ENCODE assay signal across 8 cellular contexts in the genomic region with DNA sequence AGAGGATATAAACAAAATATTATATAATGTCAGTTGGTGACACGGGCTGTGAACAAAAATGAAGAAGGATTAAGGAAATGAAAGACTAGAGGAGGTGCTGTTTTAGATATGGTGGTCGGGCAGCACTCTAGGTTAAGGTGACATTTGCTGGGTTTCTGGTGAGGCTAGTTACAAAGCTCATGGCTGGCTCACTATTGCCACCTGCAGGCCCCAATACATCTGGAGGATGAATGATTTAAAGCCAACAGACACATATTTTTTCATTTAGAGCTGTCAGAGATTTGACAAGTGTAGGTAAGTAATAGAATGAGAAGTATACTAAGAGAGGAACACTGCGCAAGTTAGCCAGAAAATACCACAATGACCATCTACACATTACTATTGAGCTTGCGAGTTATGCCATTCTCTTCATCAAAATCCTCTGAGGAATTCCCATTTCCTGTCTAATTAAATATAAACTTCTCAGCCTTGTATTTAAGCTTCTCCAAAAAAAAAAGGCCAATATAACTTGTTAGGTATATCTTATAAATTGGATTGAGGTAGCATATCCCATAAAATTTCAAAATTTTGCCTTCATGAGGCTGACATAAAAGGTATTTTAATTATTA. TPM values are rescaled to one million over a fixed set of nuclear protein-coding genes. Genes with fewer than 3 reads are reported as not detected.
A peak's percentile ranks its signal among the peaks of the same experiment; 100 is the strongest.
DNase-seq lines count a peak whose midpoint lies in the region; ATAC-seq, FAIRE-seq and TF ChIP-seq lines count a peak whose summit lies in the region.

No MANE protein-coding gene starts in this region.

- TF ChIP-seq EP300 in Ishikawa (IDR thresholded peaks at IDR 0.05; ENCODE audit: borderline replicate concordance): no peak

- H3K9me3 ChIP-seq in keratinocyte (ENCODE audit: control insufficient read depth, low read depth, low read length): no peaks in the 10 kb centered on the region

- dilution Hi-C loops in keratinocyte (cut with MboI; ENCODE audit: extremely low pct_ligation_motif_present, low sequenced_read_pairs): no loop called here

- H3K4me3 ChIP-seq in brain microvascular endothelial cell (ENCODE audit: low read depth, low read length): no peak overlapping the region
- no peak overlapping the region for H3K4me3 ChIP-seq in keratinocyte (ENCODE audit: control insufficient read depth in 2 of 3, extremely low read depth in 1 of 3, insufficient read depth in 2 of 3, low read depth in 1 of 3, low read length in 3 of 3)

- H3K27ac ChIP-seq in brain microvascular endothelial cell: no peak overlapping the region
- H3K27ac ChIP-seq in keratinocyte (ENCODE audit: control insufficient read depth, insufficient read depth, low read length): no peak overlapping the region

- H3K4me1 ChIP-seq in keratinocyte (ENCODE audit: control insufficient read depth, extremely low read depth, insufficient read depth, low read length): no peaks in the 10 kb centered on the region

- no peaks in the 10 kb centered on the region for H4K20me1 ChIP-seq in keratinocyte (ENCODE audit: control insufficient read depth, extremely low read depth, insufficient read depth, low read length)

- in situ Hi-C loops in brain microvascular endothelial cell (cut with HindIII; ENCODE audit: low pct_ligation_motif_present, low sequenced_read_pairs): no loop called here

- no peak overlapping the region for H3K4me2 ChIP-seq in keratinocyte (ENCODE audit: control insufficient read depth, extremely low read depth, insufficient read depth, low read depth, low read length)

- H3K9ac ChIP-seq in keratinocyte (ENCODE audit: control insufficient read depth, extremely low read depth, insufficient read depth, low read length): no peak overlapping the region

- H3K79me2 ChIP-seq in keratinocyte (ENCODE audit: control insufficient read depth, insufficient read depth, low read length): no peaks in the 10 kb centered on the region

- DNase-seq in NCI-H2081 (lab: John Stamatoyannopoulos, UW) (peak; percentile 37 to 46), NCI-H2081 treated with DMSO at 0.1 percent for 48 hours (lab: John Stamatoyannopoulos, UW) (no peak), T-helper 2 cell (peak in 3 of 5 experiments; percentile 2 to 58 (median 10)), brain microvascular endothelial cell (peak; percentile 69), keratinocyte (ENCODE audit: low read depth, low spot score) (no peak)
- DNase-seq in stimulated activated CD4-positive, alpha-beta T cell treated with anti-CD3 and anti-CD28 coated beads, Interleukin-4, amount 100 ng/mL, for 4 hours: peak; percentile 23 to 33

- H3K27me3 ChIP-seq in brain microvascular endothelial cell (replicated peaks) (no peaks in the 10 kb centered on the region), keratinocyte (ENCODE audit: control insufficient read depth, extremely low read depth, insufficient read depth, low read length) (no peaks in the 10 kb centered on the region)

- peak; percentile 74 for TF ChIP-seq RAD21 in Ishikawa (IDR thresholded peaks at IDR 0.05; ENCODE audit: low read depth)

- H3K36me3 ChIP-seq in brain microvascular endothelial cell (replicated peaks): no peaks in the 10 kb centered on the region
- no peaks in the 10 kb centered on the region for H3K36me3 ChIP-seq in keratinocyte (ENCODE audit: control insufficient read depth in 2 of 2, extremely low read depth in 1 of 2, insufficient read depth in 2 of 2, low read length in 2 of 2)

- peak; percentile 13 for FAIRE-seq in keratinocyte (lab: Jason Lieb, UNC)

- H2AFZ ChIP-seq in keratinocyte (ENCODE audit: control insufficient read depth, low read length): no peak overlapping the region

- H3K9me1 ChIP-seq in keratinocyte (ENCODE audit: control insufficient read depth, extremely low read depth, insufficient read depth, low read length): no peaks in the 10 kb centered on the region

- peak; percentile 52 for ATAC-seq in GM21786 (IDR thresholded peaks at IDR 0.05; ENCODE audit: unreplicated experiment)

- TF ChIP-seq CTCF in brain microvascular endothelial cell (IDR thresholded peaks at IDR 0.05; ENCODE audit: low read depth, low read length, missing control alignments) (peak; percentile 85), keratinocyte (optimal IDR thresholded peaks at IDR 0.05 in 1 of 3, IDR thresholded peaks at IDR 0.05 in 1 of 3, conservative IDR thresholded peaks at IDR 0.05 in 1 of 3; ENCODE audit: extremely low read depth in 1 of 3, insufficient read depth in 2 of 3, low read length in 3 of 3) (peak; percentile 65 to 78 (median 67))

TF ChIP-seq in Ishikawa, 13 proteins besides CTCF, POLR2A, EP300 and RAD21:
- TF ChIP-seq TAF1 (IDR thresholded peaks at IDR 0.05; ENCODE audit: low read depth): no peak
- no peak for TF ChIP-seq CEBPB (IDR thresholded peaks at IDR 0.05)
- TF ChIP-seq EGR1 (IDR thresholded peaks at IDR 0.05): no peak
- TF ChIP-seq, protein P1, sequence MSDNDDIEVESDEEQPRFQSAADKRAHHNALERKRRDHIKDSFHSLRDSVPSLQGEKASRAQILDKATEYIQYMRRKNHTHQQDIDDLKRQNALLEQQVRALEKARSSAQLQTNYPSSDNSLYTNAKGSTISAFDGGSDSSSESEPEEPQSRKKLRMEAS (IDR thresholded peaks at IDR 0.05): no peak
- TF ChIP-seq NFIC (IDR thresholded peaks at IDR 0.05): no peak
- TF ChIP-seq, protein P2, sequence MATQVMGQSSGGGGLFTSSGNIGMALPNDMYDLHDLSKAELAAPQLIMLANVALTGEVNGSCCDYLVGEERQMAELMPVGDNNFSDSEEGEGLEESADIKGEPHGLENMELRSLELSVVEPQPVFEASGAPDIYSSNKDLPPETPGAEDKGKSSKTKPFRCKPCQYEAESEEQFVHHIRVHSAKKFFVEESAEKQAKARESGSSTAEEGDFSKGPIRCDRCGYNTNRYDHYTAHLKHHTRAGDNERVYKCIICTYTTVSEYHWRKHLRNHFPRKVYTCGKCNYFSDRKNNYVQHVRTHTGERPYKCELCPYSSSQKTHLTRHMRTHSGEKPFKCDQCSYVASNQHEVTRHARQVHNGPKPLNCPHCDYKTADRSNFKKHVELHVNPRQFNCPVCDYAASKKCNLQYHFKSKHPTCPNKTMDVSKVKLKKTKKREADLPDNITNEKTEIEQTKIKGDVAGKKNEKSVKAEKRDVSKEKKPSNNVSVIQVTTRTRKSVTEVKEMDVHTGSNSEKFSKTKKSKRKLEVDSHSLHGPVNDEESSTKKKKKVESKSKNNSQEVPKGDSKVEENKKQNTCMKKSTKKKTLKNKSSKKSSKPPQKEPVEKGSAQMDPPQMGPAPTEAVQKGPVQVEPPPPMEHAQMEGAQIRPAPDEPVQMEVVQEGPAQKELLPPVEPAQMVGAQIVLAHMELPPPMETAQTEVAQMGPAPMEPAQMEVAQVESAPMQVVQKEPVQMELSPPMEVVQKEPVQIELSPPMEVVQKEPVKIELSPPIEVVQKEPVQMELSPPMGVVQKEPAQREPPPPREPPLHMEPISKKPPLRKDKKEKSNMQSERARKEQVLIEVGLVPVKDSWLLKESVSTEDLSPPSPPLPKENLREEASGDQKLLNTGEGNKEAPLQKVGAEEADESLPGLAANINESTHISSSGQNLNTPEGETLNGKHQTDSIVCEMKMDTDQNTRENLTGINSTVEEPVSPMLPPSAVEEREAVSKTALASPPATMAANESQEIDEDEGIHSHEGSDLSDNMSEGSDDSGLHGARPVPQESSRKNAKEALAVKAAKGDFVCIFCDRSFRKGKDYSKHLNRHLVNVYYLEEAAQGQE (IDR thresholded peaks at IDR 0.05; ENCODE audit: low read depth): no peak
- TF ChIP-seq YY1 (IDR thresholded peaks at IDR 0.05; ENCODE audit: low read depth): no peak
- TF ChIP-seq TEAD4 (IDR thresholded peaks at IDR 0.05): no peak
- no peak for TF ChIP-seq CREB1 (IDR thresholded peaks at IDR 0.05; ENCODE audit: low read depth)
- no peak for TF ChIP-seq TCF12 (IDR thresholded peaks at IDR 0.05; ENCODE audit: low read depth)
- TF ChIP-seq ZBTB7A (IDR thresholded peaks at IDR 0.05; ENCODE audit: low read depth): no peak
- TF ChIP-seq, protein P3, sequence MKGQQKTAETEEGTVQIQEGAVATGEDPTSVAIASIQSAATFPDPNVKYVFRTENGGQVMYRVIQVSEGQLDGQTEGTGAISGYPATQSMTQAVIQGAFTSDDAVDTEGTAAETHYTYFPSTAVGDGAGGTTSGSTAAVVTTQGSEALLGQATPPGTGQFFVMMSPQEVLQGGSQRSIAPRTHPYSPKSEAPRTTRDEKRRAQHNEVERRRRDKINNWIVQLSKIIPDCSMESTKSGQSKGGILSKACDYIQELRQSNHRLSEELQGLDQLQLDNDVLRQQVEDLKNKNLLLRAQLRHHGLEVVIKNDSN (IDR thresholded peaks at IDR 0.05): no peak

RNA-seq across cellular contexts. Expression of a gene that starts 6.4 kb away (rescaled TPM):
- 0.08 to 0.18 TPM (median 0.17 TPM) in 3 replicates for polyA plus RNA-seq in keratinocyte
- polyA plus RNA-seq in keratinocyte (2011; ENCODE audit: low read depth): 0.65 TPM
- 0.26 and 0.32 TPM in 2 replicates for polyA plus RNA-seq in keratinocyte (2011; cell fraction: cytosol; rRNA removed)
- polyA plus RNA-seq in keratinocyte (2011; cell fraction: nucleus; rRNA removed): 0.19 and 0.43 TPM in 2 replicates
- 0.09 and 0.45 TPM in 2 replicates for polyA plus RNA-seq in keratinocyte (2012; ENCODE audit: low replicate concordance)
- 0.53 TPM in 1 of 3 replicates, not detected in the others for polyA minus RNA-seq in keratinocyte
- polyA minus RNA-seq in keratinocyte (2011; cell fraction: cytosol; rRNA and poly(A)+ RNA removed): not detected
- polyA minus RNA-seq in keratinocyte (2011; cell fraction: nucleus; rRNA and poly(A)+ RNA removed): 0.39 TPM in 1 of 2 replicates, not detected in the other

RNA-seq across cellular contexts. Expression of a gene that starts 28.3 kb away (rescaled TPM):
- not detected in 3 replicates for polyA plus RNA-seq in keratinocyte
- 0.30 TPM for polyA plus RNA-seq in keratinocyte (2011; ENCODE audit: low read depth)
- polyA plus RNA-seq in keratinocyte (2011; cell fraction: cytosol; rRNA removed): not detected in 2 replicates
- not detected in 2 replicates for polyA plus RNA-seq in keratinocyte (2011; cell fraction: nucleus; rRNA removed)
- polyA plus RNA-seq in keratinocyte (2012; ENCODE audit: low replicate concordance): not detected in 2 replicates
- polyA minus RNA-seq in keratinocyte: not detected in 3 replicates
- not detected for polyA minus RNA-seq in keratinocyte (2011; cell fraction: cytosol; rRNA and poly(A)+ RNA removed)
- not detected in 2 replicates for polyA minus RNA-seq in keratinocyte (2011; cell fraction: nucleus; rRNA and poly(A)+ RNA removed)

RNA-seq across cellular contexts. Expression of a gene that starts 56.0 kb away (rescaled TPM):
- not detected in 3 replicates for polyA plus RNA-seq in keratinocyte
- polyA plus RNA-seq in keratinocyte (2011; ENCODE audit: low read depth): not detected
- polyA plus RNA-seq in keratinocyte (2011; cell fraction: cytosol; rRNA removed): not detected in 2 replicates
- polyA plus RNA-seq in keratinocyte (2011; cell fraction: nucleus; rRNA removed): not detected in 2 replicates
- not detected in 2 replicates for polyA plus RNA-seq in keratinocyte (2012; ENCODE audit: low replicate concordance)
- polyA minus RNA-seq in keratinocyte: not detected in 3 replicates
- polyA minus RNA-seq in keratinocyte (2011; cell fraction: cytosol; rRNA and poly(A)+ RNA removed): not detected
- not detected in 2 replicates for polyA minus RNA-seq in keratinocyte (2011; cell fraction: nucleus; rRNA and poly(A)+ RNA removed)

Comparison
In these comparisons a context has a peak if more than half of its experiments do, and no peak if none do; other contexts are left out.
1. DNase-seq: peak in NCI-H2081 (2 of 2), T-helper 2 cell (3 of 5), brain microvascular endothelial cell (single experiment) and stimulated activated CD4-positive, alpha-beta T cell treated with anti-CD3 and anti-CD28 coated beads, Interleukin-4, amount 100 ng/mL, for 4 hours (2 of 2); none in NCI-H2081 treated with DMSO at 0.1 percent for 48 hours (single experiment) and keratinocyte (single experiment).